ENCODE assay signal across 2 cellular contexts in the genomic region with DNA sequence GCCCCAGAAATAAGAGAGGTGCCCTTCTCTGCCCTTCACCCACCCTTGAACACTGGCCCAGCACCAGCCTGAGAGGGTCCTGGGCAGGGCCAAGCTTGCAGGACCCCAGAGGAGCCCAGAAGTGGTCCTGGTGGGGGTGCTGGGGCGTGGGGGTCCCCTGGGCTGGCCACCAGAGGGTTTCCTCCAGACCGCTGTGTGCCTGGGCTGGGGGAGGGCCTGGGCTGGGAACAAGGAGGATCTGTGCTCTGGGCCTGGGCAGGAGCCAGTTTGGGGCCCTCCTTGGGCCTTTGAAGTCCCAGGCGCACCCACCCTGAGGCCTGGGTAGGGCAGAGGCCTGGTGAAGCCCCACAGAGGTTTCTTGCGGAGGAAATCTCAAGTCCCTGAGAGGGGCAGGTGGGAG.
TF ChIP-seq lines count a peak whose summit lies in the region.

No MANE protein-coding gene starts in this region.

TF ChIP-seq in A549, 52 proteins besides CTCF, POLR2A, EP300 and RAD21 (continued from another document):
- TF ChIP-seq, protein P1, sequence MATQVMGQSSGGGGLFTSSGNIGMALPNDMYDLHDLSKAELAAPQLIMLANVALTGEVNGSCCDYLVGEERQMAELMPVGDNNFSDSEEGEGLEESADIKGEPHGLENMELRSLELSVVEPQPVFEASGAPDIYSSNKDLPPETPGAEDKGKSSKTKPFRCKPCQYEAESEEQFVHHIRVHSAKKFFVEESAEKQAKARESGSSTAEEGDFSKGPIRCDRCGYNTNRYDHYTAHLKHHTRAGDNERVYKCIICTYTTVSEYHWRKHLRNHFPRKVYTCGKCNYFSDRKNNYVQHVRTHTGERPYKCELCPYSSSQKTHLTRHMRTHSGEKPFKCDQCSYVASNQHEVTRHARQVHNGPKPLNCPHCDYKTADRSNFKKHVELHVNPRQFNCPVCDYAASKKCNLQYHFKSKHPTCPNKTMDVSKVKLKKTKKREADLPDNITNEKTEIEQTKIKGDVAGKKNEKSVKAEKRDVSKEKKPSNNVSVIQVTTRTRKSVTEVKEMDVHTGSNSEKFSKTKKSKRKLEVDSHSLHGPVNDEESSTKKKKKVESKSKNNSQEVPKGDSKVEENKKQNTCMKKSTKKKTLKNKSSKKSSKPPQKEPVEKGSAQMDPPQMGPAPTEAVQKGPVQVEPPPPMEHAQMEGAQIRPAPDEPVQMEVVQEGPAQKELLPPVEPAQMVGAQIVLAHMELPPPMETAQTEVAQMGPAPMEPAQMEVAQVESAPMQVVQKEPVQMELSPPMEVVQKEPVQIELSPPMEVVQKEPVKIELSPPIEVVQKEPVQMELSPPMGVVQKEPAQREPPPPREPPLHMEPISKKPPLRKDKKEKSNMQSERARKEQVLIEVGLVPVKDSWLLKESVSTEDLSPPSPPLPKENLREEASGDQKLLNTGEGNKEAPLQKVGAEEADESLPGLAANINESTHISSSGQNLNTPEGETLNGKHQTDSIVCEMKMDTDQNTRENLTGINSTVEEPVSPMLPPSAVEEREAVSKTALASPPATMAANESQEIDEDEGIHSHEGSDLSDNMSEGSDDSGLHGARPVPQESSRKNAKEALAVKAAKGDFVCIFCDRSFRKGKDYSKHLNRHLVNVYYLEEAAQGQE (IDR thresholded peaks at IDR 0.05), result no peak
- TF ChIP-seq BHLHE40 (IDR thresholded peaks at IDR 0.05; ENCODE audit: low read depth, low read length), result no peak
- no peak for TF ChIP-seq MAFK (IDR thresholded peaks at IDR 0.05; ENCODE audit: partially characterized antibody)
- no peak for TF ChIP-seq ZC3H11A (IDR thresholded peaks at IDR 0.05)
- TF ChIP-seq SMC3 (IDR thresholded peaks at IDR 0.05), result no peak
- no peak for TF ChIP-seq EHF (CRISPR knock-in tag; IDR thresholded peaks at IDR 0.05)
- TF ChIP-seq, protein P2, sequence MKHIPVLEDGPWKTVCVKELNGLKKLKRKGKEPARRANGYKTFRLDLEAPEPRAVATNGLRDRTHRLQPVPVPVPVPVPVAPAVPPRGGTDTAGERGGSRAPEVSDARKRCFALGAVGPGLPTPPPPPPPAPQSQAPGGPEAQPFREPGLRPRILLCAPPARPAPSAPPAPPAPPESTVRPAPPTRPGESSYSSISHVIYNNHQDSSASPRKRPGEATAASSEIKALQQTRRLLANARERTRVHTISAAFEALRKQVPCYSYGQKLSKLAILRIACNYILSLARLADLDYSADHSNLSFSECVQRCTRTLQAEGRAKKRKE (CRISPR knock-in tag; IDR thresholded peaks at IDR 0.05; ENCODE audit: low read depth), result no peak
- TF ChIP-seq ZNF302 (CRISPR knock-in tag; IDR thresholded peaks at IDR 0.05), result no peak
- no peak for TF ChIP-seq FOSB (CRISPR knock-in tag; IDR thresholded peaks at IDR 0.05)
- TF ChIP-seq MAZ (IDR thresholded peaks at IDR 0.05; ENCODE audit: borderline replicate concordance, low read depth, low read length), result no peak
- TF ChIP-seq HOXB13 (CRISPR knock-in tag; IDR thresholded peaks at IDR 0.05; ENCODE audit: low read depth), result no peak
- TF ChIP-seq RARB (CRISPR knock-in tag; IDR thresholded peaks at IDR 0.05), result no peak
- TF ChIP-seq HDAC2 (IDR thresholded peaks at IDR 0.05), result no peak
- TF ChIP-seq CBX8 (IDR thresholded peaks at IDR 0.05), result no peak
- TF ChIP-seq, protein P3, sequence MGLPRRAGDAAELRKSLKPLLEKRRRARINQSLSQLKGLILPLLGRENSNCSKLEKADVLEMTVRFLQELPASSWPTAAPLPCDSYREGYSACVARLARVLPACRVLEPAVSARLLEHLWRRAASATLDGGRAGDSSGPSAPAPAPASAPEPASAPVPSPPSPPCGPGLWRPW (IDR thresholded peaks at IDR 0.05), result no peak
- no peak for TF ChIP-seq JUN (IDR thresholded peaks at IDR 0.05)
- TF ChIP-seq CEBPB (IDR thresholded peaks at IDR 0.05), result no peak
- no peak for TF ChIP-seq ZFP36 (IDR thresholded peaks at IDR 0.05; ENCODE audit: borderline replicate concordance, partially characterized antibody)

TF ChIP-seq in GM23338, 12 proteins besides CTCF, POLR2A, EP300 and RAD21 (continued from another document):
- TF ChIP-seq ZNF462 (CRISPR knock-in tag; IDR thresholded peaks at IDR 0.05) (no peak), CREB1 (CRISPR knock-in tag; IDR thresholded peaks at IDR 0.05; ENCODE audit: low read depth) (no peak), NANOG (IDR thresholded peaks at IDR 0.05; ENCODE audit: borderline replicate concordance) (no peak), POLR2AphosphoS5 (IDR thresholded peaks at IDR 0.05; ENCODE audit: low read depth) (no peak), ZNF331 (CRISPR knock-in tag; IDR thresholded peaks at IDR 0.05; ENCODE audit: low read depth) (no peak)
TF ChIP-seq in GM23338: peak in this region for 0.
